11 cellular contexts compared by ENCODE assay signal in genomic region chr15:41423979-41424659, GRCh38. TPM values are rescaled to one million over a fixed set of nuclear protein-coding genes. Genes with fewer than 3 reads are reported as not detected.
DNase-seq lines count a peak whose midpoint lies in the region; ATAC-seq, FAIRE-seq and TF ChIP-seq lines count a peak whose summit lies in the region.
"Had no signal": no experiment of that assay in that cellular context is flagged by ENCODE, and none has a peak within 500 bp of the region (broad histone marks: within the 10 kb centered on the region; RNA-seq: fewer than 3 reads in every experiment).

No MANE protein-coding gene starts in this region.

- H3K36me3 Mint-ChIP-seq in activated naive CD8-positive, alpha-beta T cell treated with anti-CD3 and anti-CD28 coated beads for 36 hours, result peaks cover 10% of the 10 kb centered on the region

- CTCF ChIA-PET in mammary epithelial cell (lab: Charles Lee; ENCODE audit: low non-redundant PET), result no interaction called here

- peaks cover 87% of the 10 kb centered on the region for H3K79me2 ChIP-seq in mammary epithelial cell (ENCODE audit: insufficient read depth, low read length)

- H3K4me1 ChIP-seq in mammary epithelial cell (ENCODE audit: insufficient read depth, low read length), result no peaks in the 10 kb centered on the region

- H3K4me2 ChIP-seq in mammary epithelial cell (ENCODE audit: insufficient read depth, low read depth, low read length), result no peak overlapping the region

- no peak overlapping the region for H2AFZ ChIP-seq in mammary epithelial cell (ENCODE audit: low read depth, low read length)

- H3K4me3 ChIP-seq in mammary epithelial cell (replicated peaks in 1 of 3; ENCODE audit: insufficient read depth in 1 of 3, low read depth in 2 of 3, low read length in 3 of 3), result no peak overlapping the region

- H3K4me1 Mint-ChIP-seq in activated naive CD8-positive, alpha-beta T cell treated with anti-CD3 and anti-CD28 coated beads for 36 hours, result peaks cover 28% of the 10 kb centered on the region

- H4K20me1 ChIP-seq in mammary epithelial cell (ENCODE audit: insufficient read depth, low read length), result no peaks in the 10 kb centered on the region

- H3K27ac ChIP-seq in mammary epithelial cell (ENCODE audit: insufficient read depth, low read depth, low read length), result no peak overlapping the region
- H3K27ac ChIP-seq: HL-60, neutrophil had no signal

- WGBS in mammary epithelial cell (ENCODE audit: low coverage, missing lambda C conversion rate), result 100% methylated on average over 7 of the region's 7 CpGs

- H3K9me3 Mint-ChIP-seq in activated naive CD8-positive, alpha-beta T cell treated with anti-CD3 and anti-CD28 coated beads for 36 hours, result peaks cover 1% of the 10 kb centered on the region

- H3K27ac Mint-ChIP-seq in activated naive CD8-positive, alpha-beta T cell treated with anti-CD3 and anti-CD28 coated beads for 36 hours, result peak overlapping the region; percentile 59

- DNase-seq in GM18507 (ENCODE audit: extremely low spot score, insufficient read length, low read depth) (peak; percentile 23), mammary epithelial cell (no peak), NCI-H446 (lab: John Stamatoyannopoulos, UW) (no peak), DMS53 treated with DMSO at 0.1 percent for 48 hours (lab: John Stamatoyannopoulos, UW; ENCODE audit: unreplicated experiment) (no peak), occipital lobe (lab: John Stamatoyannopoulos, UW) (no peak)
- DNase-seq in activated naive CD8-positive, alpha-beta T cell treated with anti-CD3 and anti-CD28 coated beads for 36 hours, result no peak
- DNase-seq: NCI-H2081 had no signal

- ATAC-seq in GM21367 (IDR thresholded peaks at IDR 0.05; ENCODE audit: unreplicated experiment) (peak; percentile 64), HG03196 (IDR thresholded peaks at IDR 0.05; ENCODE audit: unreplicated experiment) (peak; percentile 65)

- intact Hi-C loops in mammary epithelial cell (cut with micrococcal nuclease), result no loop called here

- H3K27me3 Mint-ChIP-seq in activated naive CD8-positive, alpha-beta T cell treated with anti-CD3 and anti-CD28 coated beads for 36 hours, result no peaks in the 10 kb centered on the region

- no peaks in the 10 kb centered on the region for H3K27me3 ChIP-seq in mammary epithelial cell (ENCODE audit: insufficient read depth, low read length)
- H3K27me3 ChIP-seq: neutrophil had no signal

- BruUV-seq in mammary epithelial cell (replicated peaks; lab: Mats Ljungman, UMichigan), result no TSS peak

- H3K9me3 ChIP-seq in mammary epithelial cell (replicated peaks; ENCODE audit: insufficient read depth, low read length), result no peaks in the 10 kb centered on the region
- H3K9me3 ChIP-seq: neutrophil had no signal

- FAIRE-seq in GM18507 (lab: Jason Lieb, UNC), result peak; percentile 93

- H3K9ac ChIP-seq in mammary epithelial cell (ENCODE audit: insufficient read depth, low read length), result no peak overlapping the region

- no peak for TF ChIP-seq CTCF in mammary epithelial cell (conservative IDR thresholded peaks at IDR 0.05 in 1 of 2, IDR thresholded peaks at IDR 0.05 in 1 of 2; ENCODE audit: extremely low read depth in 1 of 2, insufficient read depth in 1 of 2, low read depth in 1 of 2, low read length in 2 of 2)

- in situ Hi-C loops in mammary epithelial cell (cut with MboI; ENCODE audit: low sequenced_read_pairs in 2 of 2), result no loop called here

- peak overlapping the region; percentile 5 for H3K4me3 Mint-ChIP-seq in activated naive CD8-positive, alpha-beta T cell treated with anti-CD3 and anti-CD28 coated beads for 36 hours

- no peaks in the 10 kb centered on the region for H3K36me3 ChIP-seq in mammary epithelial cell (ENCODE audit: insufficient read depth, low read length)
- H3K36me3 ChIP-seq: neutrophil had no signal

- dilution Hi-C loops in mammary epithelial cell (cut with HindIII; ENCODE audit: low sequenced_read_pairs), result no loop called here

RNA-seq across cellular contexts. Expression of gene RTF1, which starts 7.2 kb away (rescaled TPM):
- 10 to 100 TPM; 26.8 to 30.3 TPM for total RNA-seq in activated naive CD8-positive, alpha-beta T cell treated with anti-CD3 and anti-CD28 coated beads for 36 hours
- total RNA-seq in mammary epithelial cell, result 10 to 100 TPM; 26.7 to 33.0 TPM
- 24.3 TPM for polyA plus RNA-seq in mammary epithelial cell
- 74.8 TPM for polyA minus RNA-seq in mammary epithelial cell
- 59.0 TPM for total RNA-seq in occipital lobe

RNA-seq across cellular contexts. Expression of gene NDUFAF1, which starts 21.8 kb away (rescaled TPM):
- 10 to 100 TPM; 15.3 to 15.7 TPM for total RNA-seq in activated naive CD8-positive, alpha-beta T cell treated with anti-CD3 and anti-CD28 coated beads for 36 hours
- 10 to 100 TPM; 16.9 to 21.8 TPM for total RNA-seq in mammary epithelial cell
- polyA plus RNA-seq in mammary epithelial cell, result 19.6 TPM
- 16.0 TPM for polyA minus RNA-seq in mammary epithelial cell
- 24.2 TPM for total RNA-seq in occipital lobe
